ENCODE assay signal across 14 cellular contexts in the genomic region with DNA sequence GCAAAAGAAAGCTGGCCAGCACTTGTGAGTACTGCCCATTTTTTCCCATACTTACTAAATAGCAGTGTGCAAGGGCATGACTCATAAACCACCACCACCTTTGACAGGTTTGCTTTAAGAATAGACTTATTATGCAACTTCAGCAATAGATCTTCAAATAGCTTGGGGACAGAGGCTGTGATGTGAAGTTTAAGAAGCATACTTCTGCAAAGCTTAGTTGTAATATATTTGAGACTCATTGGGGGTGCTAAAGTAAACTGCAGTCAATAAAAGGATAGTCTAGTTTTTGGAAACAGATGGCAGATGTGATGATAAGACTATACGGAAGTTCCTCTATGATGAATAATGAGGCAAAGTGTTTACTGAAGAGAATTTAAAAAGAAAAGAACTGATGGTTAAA.
DNase-seq lines count a peak whose midpoint lies in the region; ATAC-seq, FAIRE-seq and TF ChIP-seq lines count a peak whose summit lies in the region.
"Had no signal": no experiment of that assay in that cellular context is flagged by ENCODE, and none has a peak within 500 bp of the region (broad histone marks: within the 10 kb centered on the region; RNA-seq: fewer than 3 reads in every experiment).

No MANE protein-coding gene starts in this region.

- no peak for TF ChIP-seq RAD21 in K562 (CRISPR knock-in tag; conservative IDR thresholded peaks at IDR 0.05 in 1 of 2, IDR thresholded peaks at IDR 0.05 in 1 of 2)

- intact Hi-C loops in K562 (cut with micrococcal nuclease) = no loop called here

- FAIRE-seq in K562 (lab: Jason Lieb, UNC) = no peak
- FAIRE-seq: HepG2 had no signal

- no peak overlapping the region for H2AFZ ChIP-seq in K562 (ENCODE audit: low read depth, low read length)

- no peaks in the 10 kb centered on the region for H4K20me1 ChIP-seq in K562 (replicated peaks; ENCODE audit: control insufficient read depth, insufficient read depth, low read length)

- no peaks in the 10 kb centered on the region for H3K9me1 ChIP-seq in K562 (ENCODE audit: control insufficient read depth, insufficient read depth, low read length)

- CTCF ChIA-PET in K562 (lab: Yijun Ruan, JAX; ENCODE audit: low intra/inter-chr PET ratio) = no interaction called here

- no peak for TF ChIP-seq POLR2A in K562 (conservative IDR thresholded peaks at IDR 0.05)

- no peak for TF ChIP-seq CTCF in K562 (IDR thresholded peaks at IDR 0.05 in 2 of 3, conservative IDR thresholded peaks at IDR 0.05 in 1 of 3; ENCODE audit: insufficient read depth in 2 of 3, low read depth in 1 of 3, low read length in 3 of 3)

- H3K36me3 ChIP-seq in K562 (ENCODE audit: control insufficient read depth, insufficient read depth, low read length) = no peaks in the 10 kb centered on the region
- H3K36me3 ChIP-seq: prostate gland had no signal

- no peaks in the 10 kb centered on the region for H3K79me2 ChIP-seq in K562 (ENCODE audit: control insufficient read depth, insufficient read depth, low read length)

- no peak overlapping the region for H3K27ac ChIP-seq in K562 (ENCODE audit: extremely low read depth, low read depth, low read length)
- H3K27ac ChIP-seq: prostate gland had no signal

- POLR2A ChIA-PET in K562 (lab: Yijun Ruan, JAX) = no interaction called here

- H3K4me1 ChIP-seq in K562 (replicated peaks in 1 of 2; ENCODE audit: control insufficient read depth in 2 of 2, insufficient read depth in 2 of 2, low read length in 2 of 2) = no peaks in the 10 kb centered on the region
- H3K4me1 ChIP-seq: prostate gland had no signal

- no TSS peak for BruUV-seq in K562 (replicated peaks; lab: Mats Ljungman, UMichigan)

- in situ Hi-C loops in K562 (cut with MboI) (no loop called here), G401 (cut with HindIII; ENCODE audit: low sequenced_read_pairs) (no loop called here)

- ATAC-seq in K562 = no peak
- ATAC-seq: HepG2, mucosa of descending colon had no signal

- no peak overlapping the region for H3K9ac ChIP-seq in K562 (ENCODE audit: insufficient read depth in 1 of 2, low read depth in 2 of 2, low read length in 2 of 2)

- TF ChIP-seq EP300 in K562 (IDR thresholded peaks at IDR 0.05; ENCODE audit: low read length) = no peak

- H3K4me2 ChIP-seq in K562 (ENCODE audit: insufficient read depth, low read length) = no peak overlapping the region

- no peaks in the 10 kb centered on the region for H3K9me3 ChIP-seq in K562 (replicated peaks; ENCODE audit: control insufficient read depth, insufficient read depth, low read depth, low read length)
- H3K9me3 ChIP-seq: mucosa of descending colon, prostate gland had no signal

- H3K4me3 ChIP-seq in K562 = no peak overlapping the region
- H3K4me3 ChIP-seq: mucosa of descending colon, prostate gland had no signal

- DNase-seq in HCEC 1CT (peak; percentile 64), NOMO-1 treated with dmso at 0.1 percent for 144 hours (lab: John Stamatoyannopoulos, UW; ENCODE audit: unreplicated experiment) (peak; percentile 70), K562 (ENCODE audit: extremely low read depth in 1 of 4, low spot score in 3 of 4) (no peak), non-pigmented ciliary epithelial cell (ENCODE audit: low read depth) (peak; percentile 19), iPS-NIHi7 (ENCODE audit: extremely low spot score) (no peak), G401 (ENCODE audit: low spot score) (no peak), NCI-H1417 treated with DMSO at 0.1 percent for 48 hours (lab: John Stamatoyannopoulos, UW) (no peak)
- no peak for DNase-seq in activated CD4-positive, alpha-beta T cell treated with anti-CD3 and anti-CD28 coated beads, Interleukin-2, amount 50 U/mL, for 48 hours
- DNase-seq: amniotic stem cell; CD4-positive, alpha-beta memory T cell; mucosa of descending colon; NCI-H2107 had no signal

- no peaks in the 10 kb centered on the region for H3K27me3 ChIP-seq in K562 (ENCODE audit: control insufficient read depth in 2 of 2, insufficient read depth in 2 of 2, low read length in 2 of 2)

- 4% methylated on average over 1 of the region's 1 CpG for WGBS in K562 (ENCODE audit: insufficient coverage, low coverage, missing lambda C conversion rate)

TF ChIP-seq in K562, 482 proteins besides CTCF, POLR2A, EP300 and RAD21:
- TF ChIP-seq CHD4 (IDR thresholded peaks at IDR 0.05; ENCODE audit: insufficient read depth, insufficient replicate concordance, low read depth, low read length, poor library complexity, severe bottlenecking) (no peak), TCF7 (IDR thresholded peaks at IDR 0.05; ENCODE audit: borderline replicate concordance) (no peak), FIP1L1 (IDR thresholded peaks at IDR 0.05; ENCODE audit: low read depth, low read length, poor library complexity, severe bottlenecking) (no peak), SUPT5H (IDR thresholded peaks at IDR 0.05) (no peak), KDM5B (IDR thresholded peaks at IDR 0.05; ENCODE audit: insufficient replicate concordance, low read depth, low read length) (no peak), CEBPB (tag; IDR thresholded peaks at IDR 0.05) (0 out of 2 replicates have a peak, but pooled peaks have one; percentile 12), TCF3 (CRISPR knock-in tag; IDR thresholded peaks at IDR 0.05) (no peak), ZNF398 (CRISPR knock-in tag; IDR thresholded peaks at IDR 0.05) (no peak), E2F1 (CRISPR knock-in tag; IDR thresholded peaks at IDR 0.05) (no peak), FOSL1 (tag; conservative IDR thresholded peaks at IDR 0.05) (0 out of 2 replicates have a peak, but pooled peaks have one; percentile 19)

Comparison
In these comparisons a context has a peak if more than half of its experiments do, and no peak if none do; other contexts are left out.
1. DNase-seq: peak in HCEC 1CT (single experiment), NOMO-1 treated with dmso at 0.1 percent for 144 hours (single experiment) and non-pigmented ciliary epithelial cell (single experiment); none in K562 (0 of 4), iPS-NIHi7 (single experiment), activated CD4-positive, alpha-beta T cell treated with anti-CD3 and anti-CD28 coated beads, Interleukin-2, amount 50 U/mL, for 48 hours (0 of 2), G401 (single experiment) and NCI-H1417 treated with DMSO at 0.1 percent for 48 hours (single experiment).